ENCODE assay signal across 11 cellular contexts in the genomic region with DNA sequence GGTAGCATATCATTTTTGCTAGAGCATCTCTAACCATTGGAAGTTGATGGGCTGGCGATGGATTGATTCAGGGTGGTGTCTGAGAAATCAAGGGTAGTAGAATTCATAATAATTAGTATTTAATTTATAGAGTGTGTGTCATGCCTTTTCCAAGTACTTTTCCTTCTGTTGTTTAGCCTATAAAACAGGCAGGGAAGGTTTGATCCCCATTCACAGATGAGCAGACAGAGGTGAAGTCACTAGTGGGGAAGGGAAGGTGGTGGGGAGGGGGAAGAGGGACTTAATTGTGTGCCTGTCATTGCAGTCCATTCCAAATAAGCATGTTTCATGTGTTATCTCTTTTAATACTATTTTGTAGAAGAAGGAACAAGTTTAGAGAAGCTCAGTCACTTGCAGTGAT.
"Had no signal": no experiment of that assay in that cellular context is flagged by ENCODE, and none has a peak within 500 bp of the region (broad histone marks: within the 10 kb centered on the region; RNA-seq: fewer than 3 reads in every experiment).

No MANE protein-coding gene starts in this region.

- H2AFZ ChIP-seq: GM23248, GM23338 had no signal

- FAIRE-seq: H1, H54 had no signal

- H3K4me3 ChIP-seq: GM23248, GM23338, HAP-1 had no signal

- H3K4me2 ChIP-seq: GM23338 had no signal

- ATAC-seq: GM23338, HCT116 had no signal

- H3K27ac ChIP-seq: GM23248 had no signal

- H3K9me3 ChIP-seq: HAP-1 had no signal

- H3K9ac ChIP-seq: GM23248 had no signal

- DNase-seq: GM23248, GOT3, H7, H9, HCEC 1CT, HFFc6 had no signal

- H3K36me3 ChIP-seq: HAP-1 had no signal
